ENCODE assay signal across 12 cellular contexts in the genomic region with DNA sequence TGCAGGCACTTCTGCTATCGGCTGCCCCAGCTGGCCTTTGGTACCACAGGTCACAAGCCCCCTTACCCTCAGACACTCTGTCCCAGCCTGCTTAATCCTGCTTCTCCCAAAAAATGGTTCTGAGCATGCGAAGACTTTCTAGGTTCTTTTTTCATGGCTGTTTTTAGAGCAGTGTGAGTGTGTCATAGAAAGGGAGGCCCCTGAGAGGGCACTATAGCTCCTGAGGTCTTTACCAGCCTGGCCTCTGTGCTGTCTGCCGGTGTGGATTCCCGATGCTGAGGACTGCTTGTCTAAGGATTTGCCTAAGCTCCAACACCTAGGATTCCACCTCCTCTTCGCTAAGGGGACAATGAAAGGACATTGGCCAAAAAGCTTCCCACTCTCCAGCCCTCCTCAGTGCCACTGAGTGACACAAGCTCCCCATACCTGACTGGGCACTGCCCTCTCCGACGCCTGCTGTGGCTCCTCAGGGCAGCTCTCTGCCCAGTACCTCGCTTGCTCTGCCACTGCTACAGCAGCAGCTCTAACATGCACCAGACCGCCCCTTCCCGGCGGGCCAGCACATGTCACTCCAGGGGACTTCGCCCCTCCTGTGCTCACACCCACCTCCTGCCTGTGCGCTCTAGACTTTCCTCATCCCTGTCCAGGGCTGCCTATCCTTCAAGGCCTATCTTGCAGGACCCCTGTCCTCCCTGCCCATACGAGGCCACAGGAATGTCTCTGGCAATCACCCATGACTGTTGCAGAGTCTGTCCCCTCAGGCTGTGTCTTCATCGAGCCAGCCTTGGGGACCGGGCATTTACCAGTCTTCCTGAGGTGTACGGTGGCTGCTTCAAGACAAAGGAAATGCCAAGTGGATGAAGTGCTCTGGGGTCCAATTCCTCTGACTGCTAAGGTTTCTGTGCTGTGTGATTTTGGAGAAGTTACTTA. TPM values are rescaled to one million over a fixed set of nuclear protein-coding genes. Genes with fewer than 3 reads are reported as not detected.
DNase-seq lines count a peak whose midpoint lies in the region; ATAC-seq and TF ChIP-seq lines count a peak whose summit lies in the region.
"Had no signal": no experiment of that assay in that cellular context is flagged by ENCODE, and none has a peak within 500 bp of the region (broad histone marks: within the 10 kb centered on the region; RNA-seq: fewer than 3 reads in every experiment).

No MANE protein-coding gene starts in this region.

- no peak overlapping the region for H3K27ac Mint-ChIP-seq in activated T-cell treated with anti-CD3 and anti-CD28 coated beads, Interleukin-2, amount 50 U/mL, for 72 hours
- H3K27ac Mint-ChIP-seq in endothelial cell (ENCODE audit: unreplicated experiment): no peak overlapping the region
- peak overlapping the region; percentile 64 for H3K27ac Mint-ChIP-seq in type B pancreatic cell

- peak; percentile 41 to 54 for ATAC-seq in activated T-cell treated with anti-CD3 and anti-CD28 coated beads, Interleukin-2, amount 50 U/mL, for 72 hours (replicated peaks in 1 of 2)
- ATAC-seq in HG02884 (IDR thresholded peaks at IDR 0.05; ENCODE audit: unreplicated experiment): no peak

- no peaks in the 10 kb centered on the region for H3K9me3 Mint-ChIP-seq in activated T-cell treated with anti-CD3 and anti-CD28 coated beads, Interleukin-2, amount 50 U/mL, for 72 hours
- H3K9me3 Mint-ChIP-seq in endothelial cell (ENCODE audit: unreplicated experiment) (no peaks in the 10 kb centered on the region), type B pancreatic cell (no peaks in the 10 kb centered on the region)

- H3K9me3 ChIP-seq in KOPT-K1 (ENCODE audit: insufficient read depth, low read length, poor library complexity, severe bottlenecking): no peaks in the 10 kb centered on the region

- no peaks in the 10 kb centered on the region for H3K27me3 Mint-ChIP-seq in activated T-cell treated with anti-CD3 and anti-CD28 coated beads, Interleukin-2, amount 50 U/mL, for 72 hours (ENCODE audit: low read depth)
- H3K27me3 Mint-ChIP-seq in endothelial cell (ENCODE audit: unreplicated experiment) (peaks cover 2% of the 10 kb centered on the region), type B pancreatic cell (no peaks in the 10 kb centered on the region)

- H3K27ac ChIP-seq in KOPT-K1 (ENCODE audit: low read depth, low read length, poor library complexity, severe bottlenecking): peak overlapping the region; percentile 67

- H3K36me3 ChIP-seq in KOPT-K1 (ENCODE audit: insufficient read depth, low read length): peaks cover 100% of the 10 kb centered on the region

- H3K36me3 Mint-ChIP-seq in activated T-cell treated with anti-CD3 and anti-CD28 coated beads, Interleukin-2, amount 50 U/mL, for 72 hours (ENCODE audit: insufficient read depth in 2 of 2): peaks cover 2 to 17% of the 10 kb centered on the region in 2 donors
- H3K36me3 Mint-ChIP-seq in endothelial cell (ENCODE audit: low read depth, unreplicated experiment) (peaks cover 39% of the 10 kb centered on the region), type B pancreatic cell (peaks cover 44% of the 10 kb centered on the region)

- H3K4me1 Mint-ChIP-seq in activated T-cell treated with anti-CD3 and anti-CD28 coated beads, Interleukin-2, amount 50 U/mL, for 72 hours (ENCODE audit: low read depth): peaks cover 68% of the 10 kb centered on the region
- peaks cover 9% of the 10 kb centered on the region for H3K4me1 Mint-ChIP-seq in endothelial cell (ENCODE audit: unreplicated experiment)
- peaks cover 56% of the 10 kb centered on the region for H3K4me1 Mint-ChIP-seq in type B pancreatic cell (ENCODE audit: unreplicated experiment)

- TF ChIP-seq CTCF in endothelial cell (IDR thresholded peaks at IDR 0.05; ENCODE audit: unreplicated experiment) (no peak), type B pancreatic cell (conservative IDR thresholded peaks at IDR 0.05) (no peak)

- DNase-seq in activated T-cell treated with anti-CD3 and anti-CD28 coated beads, Interleukin-2, amount 50 U/mL, for 72 hours: no peak
- DNase-seq in activated T-cell treated with anti-CD3 and anti-CD28 coated beads for 4 hours (no peak), endothelial cell (ENCODE audit: low spot score) (no peak), type B pancreatic cell (ENCODE audit: extremely low spot score, unreplicated experiment) (peak; percentile 59), OCI-M1 (lab: John Stamatoyannopoulos, UW) (no peak), DMS79 (lab: John Stamatoyannopoulos, UW) (no peak)
- DNase-seq: activated CD4-positive, alpha-beta T cell treated with anti-CD3 and anti-CD28 coated beads, Interleukin-2, amount 50 U/mL, for 4 hours; cortex of kidney; NCI-H187; stimulated activated CD4-positive, alpha-beta T cell treated with anti-CD3 and anti-CD28 coated beads, Interleukin-4, amount 100 ng/mL, for 1 hour had no signal

- H3K4me3 Mint-ChIP-seq in activated T-cell treated with anti-CD3 and anti-CD28 coated beads, Interleukin-2, amount 50 U/mL, for 72 hours: peak overlapping the region; percentile 16 to 51
- peak overlapping the region; percentile 21 for H3K4me3 Mint-ChIP-seq in endothelial cell (ENCODE audit: unreplicated experiment)
- H3K4me3 Mint-ChIP-seq in type B pancreatic cell: peak overlapping the region; percentile 71

RNA-seq across cellular contexts. Expression of a gene that starts 21.0 kb away (rescaled TPM):
- 100 to 1,000 TPM; 136 to 140 TPM for total RNA-seq in activated T-cell treated with anti-CD3 and anti-CD28 coated beads, Interleukin-2, amount 50 U/mL, for 72 hours
- total RNA-seq in endothelial cell (ENCODE audit: unreplicated experiment) (181 TPM), type B pancreatic cell (ENCODE audit: low replicate concordance) (241 and 254 TPM in 2 replicates)

Comparison
In these comparisons a context has a peak if more than half of its experiments do, and no peak if none do; other contexts are left out.
1. H3K4me3 Mint-ChIP-seq: peak in every context shown above with its lines; median percentile 71 in type B pancreatic cell; 34 in activated T-cell treated with anti-CD3 and anti-CD28 coated beads, Interleukin-2, amount 50 U/mL, for 72 hours; 21 in endothelial cell.